1 cellular context compared by ENCODE assay signal in genomic region chr20:62616728-62617621, GRCh38.
A peak's percentile ranks its signal among the peaks of the same experiment; 100 is the strongest.
TF ChIP-seq lines count a peak whose summit lies in the region.

No MANE protein-coding gene starts in this region.

TF ChIP-seq in HepG2, 621 proteins besides CTCF, POLR2A, EP300 and RAD21 (continued from another document and continues in another):
- TF ChIP-seq STAT6 (CRISPR knock-in tag; IDR thresholded peaks at IDR 0.05; ENCODE audit: borderline replicate concordance) (no peak), WIZ (CRISPR knock-in tag; IDR thresholded peaks at IDR 0.05) (no peak), ZBTB39 (CRISPR knock-in tag; IDR thresholded peaks at IDR 0.05) (no peak), NFAT5 (CRISPR knock-in tag; IDR thresholded peaks at IDR 0.05) (peak; percentile 63; the same call in 1 of the 2 replicates), ZNF7 (CRISPR knock-in tag; IDR thresholded peaks at IDR 0.05) (no peak), ELF4 (CRISPR knock-in tag; IDR thresholded peaks at IDR 0.05; ENCODE audit: borderline replicate concordance) (no peak), ZSCAN9 (CRISPR knock-in tag; IDR thresholded peaks at IDR 0.05; ENCODE audit: borderline replicate concordance) (no peak; the same call in 1 of the 2 replicates), ZNF263 (CRISPR knock-in tag; IDR thresholded peaks at IDR 0.05) (peak; percentile 65), ZNF121 (CRISPR knock-in tag; IDR thresholded peaks at IDR 0.05) (no peak), ZNF609 (CRISPR knock-in tag; IDR thresholded peaks at IDR 0.05; ENCODE audit: borderline replicate concordance) (no peak), KDM6A (CRISPR knock-in tag; IDR thresholded peaks at IDR 0.05; ENCODE audit: low read depth) (no peak), NR2F6 (IDR thresholded peaks at IDR 0.05) (no peak), NR2F6 (CRISPR knock-in tag; IDR thresholded peaks at IDR 0.05) (peak; percentile 79), IRF2 (CRISPR knock-in tag; IDR thresholded peaks at IDR 0.05) (peak; percentile 84), JUND (CRISPR knock-in tag; IDR thresholded peaks at IDR 0.05) (no peak), ZNF432 (CRISPR knock-in tag; IDR thresholded peaks at IDR 0.05; ENCODE audit: borderline replicate concordance) (no peak), HMG20B (CRISPR knock-in tag; conservative IDR thresholded peaks at IDR 0.05) (0 out of 2 replicates have a peak, but pooled peaks have one; percentile 17), IRF1 (CRISPR knock-in tag; IDR thresholded peaks at IDR 0.05; ENCODE audit: low read depth) (no peak), ZNF879 (CRISPR knock-in tag; IDR thresholded peaks at IDR 0.05) (no peak), GPBP1L1 (CRISPR knock-in tag; IDR thresholded peaks at IDR 0.05) (no peak), DRAP1 (CRISPR knock-in tag; IDR thresholded peaks at IDR 0.05) (peak; percentile 60), ETV5 (CRISPR knock-in tag; IDR thresholded peaks at IDR 0.05; ENCODE audit: borderline replicate concordance) (peak; percentile 39; the same call in 1 of the 2 replicates), ASH2L (IDR thresholded peaks at IDR 0.05; ENCODE audit: insufficient read length, low read depth, low read length) (no peak), ZNF713 (CRISPR knock-in tag; IDR thresholded peaks at IDR 0.05) (peak; percentile 92; the same call in 1 of the 2 replicates), ZNF18 (CRISPR knock-in tag; IDR thresholded peaks at IDR 0.05; ENCODE audit: insufficient replicate concordance) (peak; percentile 56), NR2F2 (IDR thresholded peaks at IDR 0.05; ENCODE audit: borderline replicate concordance, low read depth) (no peak; the same call in 1 of the 2 replicates), SETDB1 (CRISPR knock-in tag; IDR thresholded peaks at IDR 0.05; ENCODE audit: borderline replicate concordance) (no peak), U2AF2 (IDR thresholded peaks at IDR 0.05; ENCODE audit: low read depth, low read length) (no peak), PAWR (CRISPR knock-in tag; IDR thresholded peaks at IDR 0.05; ENCODE audit: borderline replicate concordance) (no peak), CREB3 (CRISPR knock-in tag; IDR thresholded peaks at IDR 0.05) (no peak), RBM22 (optimal IDR thresholded peaks at IDR 0.05; ENCODE audit: low read length) (no peak), NFE2 (CRISPR knock-in tag; IDR thresholded peaks at IDR 0.05) (peak; percentile 49; the same call in 1 of the 2 replicates), ZUFSP (CRISPR knock-in tag; IDR thresholded peaks at IDR 0.05; ENCODE audit: borderline replicate concordance) (no peak), PHF5A (CRISPR knock-in tag; IDR thresholded peaks at IDR 0.05; ENCODE audit: low read depth, unreplicated experiment) (no peak), ZNF34 (CRISPR knock-in tag; IDR thresholded peaks at IDR 0.05; ENCODE audit: borderline replicate concordance) (no peak), ZFP36 (IDR thresholded peaks at IDR 0.05; ENCODE audit: borderline replicate concordance, low read depth, low read length, partially characterized antibody) (peak; percentile 8)
